In the genomic region with DNA sequence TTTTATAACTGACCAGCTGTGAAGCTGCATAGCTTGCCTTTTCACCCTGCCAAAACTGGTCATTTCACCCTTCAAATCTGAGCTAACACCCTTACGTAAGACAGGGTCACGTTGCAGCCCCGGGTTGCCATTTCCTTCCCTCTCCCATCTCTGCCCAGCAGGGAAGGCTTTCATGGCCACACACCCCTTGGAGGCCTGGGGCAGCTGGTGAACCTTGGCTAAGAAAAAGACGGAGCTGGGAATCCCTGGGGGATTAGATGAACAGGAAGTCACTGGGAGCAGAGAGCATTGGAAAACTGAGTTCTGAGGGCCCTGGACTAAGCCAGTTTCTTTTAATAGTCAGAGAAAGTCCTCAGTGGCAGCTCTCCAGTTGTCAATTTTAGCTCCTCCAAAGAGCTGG, we compare ENCODE assay signal across 13 cellular contexts.
DNase-seq lines count a peak whose midpoint lies in the region; ATAC-seq and TF ChIP-seq lines count a peak whose summit lies in the region.
"Had no signal": no experiment of that assay in that cellular context is flagged by ENCODE, and none has a peak within 500 bp of the region (broad histone marks: within the 10 kb centered on the region; RNA-seq: fewer than 3 reads in every experiment).

No MANE protein-coding gene starts in this region.

- H3K36me3 Mint-ChIP-seq in activated CD4-positive, alpha-beta memory T cell treated with anti-CD3 and anti-CD28 coated beads, Interleukin-2, amount 10 ng/mL, durations not matched to agents 7 days and 5 days (ENCODE audit: low read depth), result no peaks in the 10 kb centered on the region
- H3K36me3 Mint-ChIP-seq: activated naive CD8-positive, alpha-beta T cell; CD4-positive, CD25-positive, alpha-beta regulatory T cell had no signal

- no peaks in the 10 kb centered on the region for H3K27me3 Mint-ChIP-seq in activated CD4-positive, alpha-beta memory T cell treated with anti-CD3 and anti-CD28 coated beads, Interleukin-2, amount 10 ng/mL, durations not matched to agents 7 days and 5 days

- H3K27ac ChIP-seq in prostate gland, result peak overlapping the region; percentile 54 to 60
- H3K27ac ChIP-seq in effector memory CD4-positive, alpha-beta T cell (ENCODE audit: insufficient read depth, low read length, poor library complexity, severe bottlenecking), result no peak overlapping the region

- H3K4me3 ChIP-seq in prostate gland, result no peak overlapping the region
- H3K4me3 ChIP-seq in effector memory CD4-positive, alpha-beta T cell (ENCODE audit: insufficient read depth, low read depth, low read length, poor library complexity, severe bottlenecking), result no peak overlapping the region
- H3K4me3 ChIP-seq: GM12878 had no signal

- no peaks in the 10 kb centered on the region for H3K27me3 ChIP-seq in prostate gland (replicated peaks; ENCODE audit: insufficient read depth)
- H3K27me3 ChIP-seq in effector memory CD4-positive, alpha-beta T cell (replicated peaks; ENCODE audit: control insufficient read depth, insufficient read depth, low read length, poor library complexity, severe bottlenecking), result no peaks in the 10 kb centered on the region

- no peaks in the 10 kb centered on the region for H3K9me3 Mint-ChIP-seq in activated CD4-positive, alpha-beta memory T cell treated with anti-CD3 and anti-CD28 coated beads, Interleukin-2, amount 10 ng/mL, durations not matched to agents 7 days and 5 days

- H3K9me3 ChIP-seq in prostate gland, result no peaks in the 10 kb centered on the region
- no peaks in the 10 kb centered on the region for H3K9me3 ChIP-seq in effector memory CD4-positive, alpha-beta T cell (ENCODE audit: control insufficient read depth, low read length)

- CTCF ChIA-PET in activated CD4-positive, alpha-beta memory T cell treated with anti-CD3 and anti-CD28 coated beads, Interleukin-2, amount 10 ng/mL, durations not matched to agents 7 days and 5 days (lab: Charles Lee), result no interaction called here

- H3K4me3 Mint-ChIP-seq in activated CD4-positive, alpha-beta memory T cell treated with anti-CD3 and anti-CD28 coated beads, Interleukin-2, amount 10 ng/mL, durations not matched to agents 7 days and 5 days, result no peak overlapping the region
- H3K4me3 Mint-ChIP-seq: activated naive CD8-positive, alpha-beta T cell; CD4-positive, CD25-positive, alpha-beta regulatory T cell had no signal

- POLR2A ChIA-PET in activated CD4-positive, alpha-beta memory T cell treated with anti-CD3 and anti-CD28 coated beads, Interleukin-2, amount 10 ng/mL, durations not matched to agents 7 days and 5 days (lab: Charles Lee), result no interaction called here

- H3K4me1 Mint-ChIP-seq in activated CD4-positive, alpha-beta memory T cell treated with anti-CD3 and anti-CD28 coated beads, Interleukin-2, amount 10 ng/mL, durations not matched to agents 7 days and 5 days, result no peaks in the 10 kb centered on the region
- H3K4me1 Mint-ChIP-seq: CD4-positive, CD25-positive, alpha-beta regulatory T cell had no signal

- TF ChIP-seq CTCF in prostate gland (IDR thresholded peaks at IDR 0.05), result no peak

- no peak overlapping the region for H3K27ac Mint-ChIP-seq in activated CD4-positive, alpha-beta memory T cell treated with anti-CD3 and anti-CD28 coated beads, Interleukin-2, amount 10 ng/mL, durations not matched to agents 7 days and 5 days
- H3K27ac Mint-ChIP-seq: activated naive CD8-positive, alpha-beta T cell had no signal

- no peaks in the 10 kb centered on the region for H3K4me1 ChIP-seq in prostate gland (replicated peaks)
- H3K4me1 ChIP-seq in effector memory CD4-positive, alpha-beta T cell (ENCODE audit: control insufficient read depth, insufficient read depth, low read length, poor library complexity, severe bottlenecking), result no peaks in the 10 kb centered on the region

- DNase-seq in G401 (ENCODE audit: low spot score) (peak; percentile 1), amniotic epithelial cell (ENCODE audit: low read depth) (peak; percentile 41), left ventricle myocardium superior (peak; percentile 45), prostate gland (ENCODE audit: low spot score) (no peak), T1000 (lab: John Stamatoyannopoulos, UW) (no peak)
- DNase-seq in effector memory CD4-positive, alpha-beta T cell, result no peak
- DNase-seq in activated CD4-positive, alpha-beta memory T cell treated with anti-CD3 and anti-CD28 coated beads, Interleukin-2, amount 10 ng/mL, durations not matched to agents 7 days and 5 days, result no peak
- DNase-seq: CD4-positive, CD25-positive, alpha-beta regulatory T cell; OCI-M1 had no signal

- ATAC-seq in left ventricle myocardium superior (peak; percentile 86), GM21390 (IDR thresholded peaks at IDR 0.05; ENCODE audit: unreplicated experiment) (no peak)
- ATAC-seq: activated CD4-positive, CD25-positive, alpha-beta regulatory T cell treated with anti-CD3 and anti-CD28 coated beads, Interleukin-2, amount 50 U/mL, for 24 hours; GM12878 had no signal

- H3K36me3 ChIP-seq in prostate gland, result no peaks in the 10 kb centered on the region
- H3K36me3 ChIP-seq in effector memory CD4-positive, alpha-beta T cell (ENCODE audit: control insufficient read depth, insufficient read depth, low read length), result no peaks in the 10 kb centered on the region

- intact Hi-C loops in left ventricle myocardium superior (cut with micrococcal nuclease), result no loop called here
- intact Hi-C loops in prostate gland (cut with DNase I), result no loop called here

- in situ Hi-C loops in G401 (cut with HindIII; ENCODE audit: low sequenced_read_pairs), result no loop called here

- TF ChIP-seq POLR2A in prostate gland (IDR thresholded peaks at IDR 0.05), result no peak

- whole genome bisulfite sequencing in prostate gland, result 41% methylated on average over 4 of the region's 4 CpGs

Comparison
In these comparisons a context has a peak if more than half of its experiments do, and no peak if none do; other contexts are left out.
1. DNase-seq: peak in G401 (single experiment), amniotic epithelial cell (single experiment) and left ventricle myocardium superior (single experiment); none in prostate gland (single experiment), effector memory CD4-positive, alpha-beta T cell (0 of 3), activated CD4-positive, alpha-beta memory T cell treated with anti-CD3 and anti-CD28 coated beads, Interleukin-2, amount 10 ng/mL, durations not matched to agents 7 days and 5 days (single experiment) and T1000 (single experiment).